Comparison of ENCODE assay signal across 9 cellular contexts in genomic region chr11:65428578-65429068, GRCh38. TPM values are rescaled to one million over a fixed set of nuclear protein-coding genes. Genes with fewer than 3 reads are reported as not detected.
DNase-seq lines count a peak whose midpoint lies in the region; ATAC-seq, FAIRE-seq and TF ChIP-seq lines count a peak whose summit lies in the region.
"Had no signal": no experiment of that assay in that cellular context is flagged by ENCODE, and none has a peak within 500 bp of the region (broad histone marks: within the 10 kb centered on the region; RNA-seq: fewer than 3 reads in every experiment).

No MANE protein-coding gene starts in this region.

- H3K27me3 Mint-ChIP-seq in CD8-positive, alpha-beta T cell (ENCODE audit: low read depth), result no peaks in the 10 kb centered on the region

- ATAC-seq in CD8-positive, alpha-beta T cell, result no peak
- ATAC-seq in RWPE2 (ENCODE audit: low read depth) (peak; percentile 1; the same call in 2 of the 3 replicates), HG02938 (IDR thresholded peaks at IDR 0.05; ENCODE audit: unreplicated experiment) (no peak)

- POLR2A ChIA-PET in CD8-positive, alpha-beta T cell (lab: Charles Lee), result interaction anchor here (8.6 to 19.2 kb wide), 2 partner anchors 10 to 75 kb away, joined by 159 to 1786 read pairs; partner anchors contain the start of gene MALAT1
- POLR2A ChIA-PET in endothelial cell of umbilical vein (lab: Charles Lee), result interaction anchor here (0.6 to 2.5 kb wide), 4 partner anchors 9 to 79 kb away, joined by 3 to 23 read pairs (median 6); partner anchors contain the start of gene MALAT1

- H3K4me3 ChIP-seq in CD8-positive, alpha-beta T cell (ENCODE audit: low read depth, low read length), result peak overlapping the region; percentile 76
- H3K4me3 ChIP-seq in RWPE2 (ENCODE audit: severe bottlenecking) (peak overlapping the region; percentile 76), endothelial cell of umbilical vein (replicated peaks in 1 of 3; ENCODE audit: insufficient read depth in 1 of 3, low read depth in 1 of 3, low read length in 3 of 3) (peak overlapping the region in 2 of 3 experiments; percentile 67 to 95), osteoblast (ENCODE audit: insufficient read depth, low read length) (peak overlapping the region; percentile 77)

- TF ChIP-seq POLR2A in endothelial cell of umbilical vein (IDR thresholded peaks at IDR 0.05; ENCODE audit: low read depth, low read length), result no peak

- H3K27ac ChIP-seq in CD8-positive, alpha-beta T cell (ENCODE audit: low read depth, low read length), result peak overlapping the region; percentile 99
- H3K27ac ChIP-seq in RWPE2 (ENCODE audit: poor library complexity, severe bottlenecking) (peak overlapping the region; percentile 97), endothelial cell of umbilical vein (ENCODE audit: insufficient read depth, low read depth, low read length) (peak overlapping the region; percentile 45), osteoblast (ENCODE audit: low read depth, low read length) (peak overlapping the region; percentile 100)

- no peak for FAIRE-seq in endothelial cell of umbilical vein (lab: Jason Lieb, UNC)
- FAIRE-seq: H1 had no signal

- dilution Hi-C loops in endothelial cell of umbilical vein (cut with MboI; ENCODE audit: extremely low pct_ligation_motif_present, low sequenced_read_pairs), result no loop called here

- H3K4me1 Mint-ChIP-seq in CD8-positive, alpha-beta T cell (ENCODE audit: low read depth), result peaks cover 81% of the 10 kb centered on the region

- no peaks in the 10 kb centered on the region for H3K36me3 ChIP-seq in CD8-positive, alpha-beta T cell (ENCODE audit: insufficient read depth, low read length)
- peaks cover 100% of the 10 kb centered on the region for H3K36me3 ChIP-seq in RWPE2 (ENCODE audit: low read depth)
- peaks cover 4 to 8% of the 10 kb centered on the region in 2 experiments for H3K36me3 ChIP-seq in endothelial cell of umbilical vein (ENCODE audit: control insufficient read depth in 2 of 2, extremely low read depth in 1 of 2, insufficient read depth in 2 of 2, low read length in 2 of 2)
- H3K36me3 ChIP-seq in osteoblast (ENCODE audit: insufficient read depth, low read length), result peaks cover 72% of the 10 kb centered on the region

- H3K4me2 ChIP-seq in endothelial cell of umbilical vein (ENCODE audit: insufficient read depth, low read length), result peak overlapping the region; percentile 91
- peak overlapping the region; percentile 84 for H3K4me2 ChIP-seq in osteoblast (ENCODE audit: insufficient read depth, low read length)

- H3K27me3 ChIP-seq in CD8-positive, alpha-beta T cell (ENCODE audit: insufficient read depth, low read length), result no peaks in the 10 kb centered on the region
- H3K27me3 ChIP-seq in RWPE2 (ENCODE audit: insufficient read depth, poor library complexity, severe bottlenecking), result no peaks in the 10 kb centered on the region
- no peaks in the 10 kb centered on the region for H3K27me3 ChIP-seq in endothelial cell of umbilical vein (ENCODE audit: control insufficient read depth in 2 of 2, insufficient read depth in 2 of 2, low read length in 2 of 2)
- no peaks in the 10 kb centered on the region for H3K27me3 ChIP-seq in osteoblast (ENCODE audit: insufficient read depth, low read length)

- no peaks in the 10 kb centered on the region for H3K9me1 ChIP-seq in endothelial cell of umbilical vein (replicated peaks; ENCODE audit: control insufficient read depth, extremely low read depth, insufficient read depth, low read length)

- peaks cover 10% of the 10 kb centered on the region for H4K20me1 ChIP-seq in endothelial cell of umbilical vein (replicated peaks; ENCODE audit: control insufficient read depth, extremely low read depth, insufficient read depth, low read length)
- H4K20me1 ChIP-seq in osteoblast (ENCODE audit: insufficient read depth, low read length), result peaks cover 98% of the 10 kb centered on the region

- H3K79me2 ChIP-seq in endothelial cell of umbilical vein (ENCODE audit: control insufficient read depth, insufficient read depth, low read length), result peaks cover 98% of the 10 kb centered on the region
- peaks cover 99% of the 10 kb centered on the region for H3K79me2 ChIP-seq in osteoblast (ENCODE audit: insufficient read depth, low read length)

- no peak for DNase-seq in CD8-positive, alpha-beta T cell
- DNase-seq in RWPE2 (ENCODE audit: low spot score) (no peak), endothelial cell of umbilical vein (ENCODE audit: low read depth, low spot score) (no peak), osteoblast (ENCODE audit: insufficient read length, low spot score, missing footprints) (no peak), NCI-H2081 (lab: John Stamatoyannopoulos, UW) (no peak), Ammon's horn (ENCODE audit: low spot score) (no peak), NCI-H146 (lab: John Stamatoyannopoulos, UW) (no peak)

- H2AFZ ChIP-seq in endothelial cell of umbilical vein (ENCODE audit: low read depth, low read length) (no peak overlapping the region), osteoblast (ENCODE audit: low read length) (no peak overlapping the region)

- TF ChIP-seq CTCF in CD8-positive, alpha-beta T cell (IDR thresholded peaks at IDR 0.05), result no peak
- TF ChIP-seq CTCF in RWPE2 (IDR thresholded peaks at IDR 0.05; ENCODE audit: poor library complexity, severe bottlenecking) (no peak), endothelial cell of umbilical vein (IDR thresholded peaks at IDR 0.05; ENCODE audit: extremely low read depth in 1 of 2, insufficient read depth in 1 of 2, low read depth in 1 of 2, low read length in 2 of 2) (no peak), osteoblast (IDR thresholded peaks at IDR 0.05; ENCODE audit: extremely low read depth, low read depth, low read length) (no peak)

- H3K9me3 ChIP-seq in CD8-positive, alpha-beta T cell (ENCODE audit: low read length), result no peaks in the 10 kb centered on the region
- H3K9me3 ChIP-seq in RWPE2 (ENCODE audit: severe bottlenecking) (no peaks in the 10 kb centered on the region), endothelial cell of umbilical vein (replicated peaks; ENCODE audit: control insufficient read depth, insufficient read depth, low read length) (no peaks in the 10 kb centered on the region), osteoblast (ENCODE audit: low read depth, low read length) (no peaks in the 10 kb centered on the region)

- no TSS peak for BruUV-seq in endothelial cell of umbilical vein (replicated peaks; lab: Mats Ljungman, UMichigan)

- H3K4me1 ChIP-seq in CD8-positive, alpha-beta T cell (ENCODE audit: insufficient read depth, low read length), result peaks cover 71% of the 10 kb centered on the region
- H3K4me1 ChIP-seq in RWPE2 (ENCODE audit: insufficient read depth, poor library complexity, severe bottlenecking), result peaks cover 30% of the 10 kb centered on the region
- peaks cover 36% of the 10 kb centered on the region for H3K4me1 ChIP-seq in endothelial cell of umbilical vein (ENCODE audit: control insufficient read depth, extremely low read depth, insufficient read depth, low read length)
- peaks cover 53% of the 10 kb centered on the region for H3K4me1 ChIP-seq in osteoblast (ENCODE audit: insufficient read depth, low read length)

- CTCF ChIA-PET in CD8-positive, alpha-beta T cell (lab: Charles Lee), result no interaction called here
- CTCF ChIA-PET in endothelial cell of umbilical vein (lab: Charles Lee), result interaction anchor here (0.6 to 1.9 kb wide), 3 partner anchors 9 to 82 kb away, joined by 3 to 7 read pairs (median 3); no protein-coding TSS in a partner anchor

- H3K36me3 Mint-ChIP-seq in CD8-positive, alpha-beta T cell, result peaks cover 43% of the 10 kb centered on the region

- peak overlapping the region; percentile 98 for H3K9ac ChIP-seq in endothelial cell of umbilical vein (replicated peaks; ENCODE audit: extremely low read depth, insufficient read depth, low read length)

- intact Hi-C loops in CD8-positive, alpha-beta T cell (cut with DNase I, micrococcal nuclease), result loop anchor here (5.0 to 10.0 kb wide), 2 partner anchors 144 to 654 kb away; partner anchors contain the start of genes FAM89B (in 1 of the 2), SF1 (in 1 of the 2) and ZNRD2 (in 1 of the 2)
- intact Hi-C loops in endothelial cell of umbilical vein (cut with micrococcal nuclease), result loop anchor here (2.0 kb wide), 1 partner anchor 78 kb away; no protein-coding TSS in a partner anchor

- no peaks in the 10 kb centered on the region for H3K9me3 Mint-ChIP-seq in CD8-positive, alpha-beta T cell

- peak overlapping the region; percentile 94 for H3K4me3 Mint-ChIP-seq in CD8-positive, alpha-beta T cell

- H3K27ac Mint-ChIP-seq in CD8-positive, alpha-beta T cell, result peak overlapping the region; percentile 98

RNA-seq across cellular contexts. Expression of gene NEAT1, which starts 6.0 kb away (rescaled TPM):
- total RNA-seq in CD8-positive, alpha-beta T cell, result 100 to 1,000 TPM; 198 to 201 TPM
- total RNA-seq in endothelial cell of umbilical vein (957 and 1,053 TPM in 2 replicates), osteoblast (818 and 1,122 TPM in 2 replicates)
- polyA plus RNA-seq in endothelial cell of umbilical vein, result 34.4 and 43.3 TPM in 2 replicates
- 15.1 and 49.9 TPM in 2 replicates for polyA plus RNA-seq in endothelial cell of umbilical vein (2011; cell fraction: cytosol; rRNA removed)
- 443 and 462 TPM in 2 replicates for polyA plus RNA-seq in endothelial cell of umbilical vein (2011; cell fraction: nucleus; rRNA removed)
- polyA plus RNA-seq in endothelial cell of umbilical vein (2012), result 254 and 310 TPM in 2 replicates
- polyA minus RNA-seq in endothelial cell of umbilical vein, result 900 and 1,086 TPM in 2 replicates
- polyA minus RNA-seq in endothelial cell of umbilical vein (2011; cell fraction: cytosol; rRNA and poly(A)+ RNA removed), result 31.7 TPM
- polyA minus RNA-seq in endothelial cell of umbilical vein (2011; cell fraction: nucleus; rRNA and poly(A)+ RNA removed), result 1,191 and 1,444 TPM in 2 replicates

RNA-seq across cellular contexts. Expression of gene FRMD8, which starts 42.2 kb away (rescaled TPM):
- total RNA-seq in CD8-positive, alpha-beta T cell, result 10 to 100 TPM; 18.4 to 20.8 TPM
- total RNA-seq in endothelial cell of umbilical vein (53.9 and 57.7 TPM in 2 replicates), osteoblast (62.2 and 78.2 TPM in 2 replicates)
- 36.4 and 45.3 TPM in 2 replicates for polyA plus RNA-seq in endothelial cell of umbilical vein
- polyA plus RNA-seq in endothelial cell of umbilical vein (2011; cell fraction: cytosol; rRNA removed), result 24.9 and 33.1 TPM in 2 replicates
- polyA plus RNA-seq in endothelial cell of umbilical vein (2011; cell fraction: nucleus; rRNA removed), result 38.1 and 42.6 TPM in 2 replicates
- polyA plus RNA-seq in endothelial cell of umbilical vein (2012), result 24.3 and 29.2 TPM in 2 replicates
- 34.9 and 44.0 TPM in 2 replicates for polyA minus RNA-seq in endothelial cell of umbilical vein
- polyA minus RNA-seq in endothelial cell of umbilical vein (2011; cell fraction: cytosol; rRNA and poly(A)+ RNA removed), result 16.4 TPM
- polyA minus RNA-seq in endothelial cell of umbilical vein (2011; cell fraction: nucleus; rRNA and poly(A)+ RNA removed), result 22.2 and 24.7 TPM in 2 replicates

RNA-seq across cellular contexts. Expression of gene SLC25A45, which starts 46.2 kb away (rescaled TPM):
- 10 to 100 TPM; 27.8 to 29.6 TPM for total RNA-seq in CD8-positive, alpha-beta T cell
- total RNA-seq in endothelial cell of umbilical vein, result 3.1 and 4.8 TPM in 2 replicates
- 1.2 TPM in 2 replicates for polyA plus RNA-seq in endothelial cell of umbilical vein
- 0.52 and 0.66 TPM in 2 replicates for polyA plus RNA-seq in endothelial cell of umbilical vein (2011; cell fraction: cytosol; rRNA removed)
- 2.1 and 2.5 TPM in 2 replicates for polyA plus RNA-seq in endothelial cell of umbilical vein (2011; cell fraction: nucleus; rRNA removed)
- polyA plus RNA-seq in endothelial cell of umbilical vein (2012), result 1.5 and 1.6 TPM in 2 replicates
- polyA minus RNA-seq in endothelial cell of umbilical vein, result 0.55 and 1.9 TPM in 2 replicates
- polyA minus RNA-seq in endothelial cell of umbilical vein (2011; cell fraction: cytosol; rRNA and poly(A)+ RNA removed), result 6.2 TPM
- polyA minus RNA-seq in endothelial cell of umbilical vein (2011; cell fraction: nucleus; rRNA and poly(A)+ RNA removed), result 1.7 and 2.0 TPM in 2 replicates
- total RNA-seq in osteoblast, result 4.1 and 4.3 TPM in 2 replicates

Comparison
In these comparisons a context has a peak if more than half of its experiments do, and no peak if none do; other contexts are left out.
1. H3K27ac ChIP-seq: peak in every context shown above with its lines; median percentile 100 in osteoblast; 99 in CD8-positive, alpha-beta T cell; 97 in RWPE2; 45 in endothelial cell of umbilical vein.